In genomic region chr1:205823260-205823659, GRCh38 we compare ENCODE assay signal across 3 cellular contexts. TPM values are rescaled to one million over a fixed set of nuclear protein-coding genes. Genes with fewer than 3 reads are reported as not detected.
"Had no signal": no experiment of that assay in that cellular context is flagged by ENCODE, and none has a peak within 500 bp of the region (broad histone marks: within the 10 kb centered on the region; RNA-seq: fewer than 3 reads in every experiment).

No MANE protein-coding gene starts in this region.

RNA-seq across cellular contexts. Expression of gene PM20D1, which starts 26.7 kb away (rescaled TPM):
- total RNA-seq: chondrocyte, endothelial cell of umbilical vein, mesothelial cell of epicardium had no signal
